ENCODE assay signal across 21 cellular contexts in genomic region chr18:71130351-71130750, GRCh38.
A peak's percentile ranks its signal among the peaks of the same experiment; 100 is the strongest.
DNase-seq lines count a peak whose midpoint lies in the region; ATAC-seq and TF ChIP-seq lines count a peak whose summit lies in the region.
"Had no signal": no experiment of that assay in that cellular context is flagged by ENCODE, and none has a peak within 500 bp of the region (broad histone marks: within the 10 kb centered on the region; RNA-seq: fewer than 3 reads in every experiment).

No MANE protein-coding gene starts in this region.

- no peaks in the 10 kb centered on the region for H4K20me1 ChIP-seq in PC-9 (ENCODE audit: insufficient read depth)
- H4K20me1 ChIP-seq: BLaER1 had no signal

- no peak for TF ChIP-seq CTCF in PC-9 (conservative IDR thresholded peaks at IDR 0.05)

- intact Hi-C loops in PC-9 (cut with micrococcal nuclease; ENCODE audit: unreplicated experiment): no loop called here

- H3K79me2 ChIP-seq in PC-9 (ENCODE audit: low read depth): no peaks in the 10 kb centered on the region

- no peaks in the 10 kb centered on the region for H3K27me3 ChIP-seq in PC-9 (ENCODE audit: insufficient read depth, low read depth)
- H3K27me3 ChIP-seq: BE2C, BLaER1 had no signal

- peak overlapping the region; percentile 62 for H3K4me2 ChIP-seq in PC-9
- H3K4me2 ChIP-seq: BLaER1 had no signal

- H3K27ac ChIP-seq in PC-9: no peak overlapping the region
- H3K27ac ChIP-seq: BLaER1 had no signal

- no peaks in the 10 kb centered on the region for H3K4me1 ChIP-seq in PC-9 (replicated peaks; ENCODE audit: insufficient read depth)
- H3K4me1 ChIP-seq: BE2C, BLaER1 had no signal

- no peaks in the 10 kb centered on the region for H3F3A ChIP-seq in PC-9 (ENCODE audit: insufficient read depth, low read depth)

- CTCF ChIA-PET in PC-9 (lab: Charles Lee): no interaction called here

- BruUV-seq in PC-9 (replicated peaks; lab: Mats Ljungman, UMichigan): no TSS peak

- H2AFZ ChIP-seq in PC-9: peak overlapping the region; percentile 76

- no peaks in the 10 kb centered on the region for H3K36me3 ChIP-seq in PC-9 (ENCODE audit: low read depth)
- H3K36me3 ChIP-seq: BE2C, BLaER1 had no signal

- POLR2A ChIA-PET in PC-9 (lab: Charles Lee; ENCODE audit: unreplicated experiment): no interaction called here

- 0 out of 2 replicates have a peak, but pooled peaks cover 3% of the 10 kb centered on the region for H3K9me2 ChIP-seq in PC-9 (ENCODE audit: insufficient read depth)

- no peaks in the 10 kb centered on the region for H3K9me3 ChIP-seq in PC-9 (ENCODE audit: insufficient read depth, low read depth)
- H3K9me3 ChIP-seq: BE2C, BLaER1 had no signal

- H3K4me3 ChIP-seq in PC-9: peak overlapping the region; percentile 32; the same call in 1 of the 2 replicates
- H3K4me3 ChIP-seq: BLaER1, GM12878 had no signal

- ATAC-seq in HG03280 (IDR thresholded peaks at IDR 0.05; ENCODE audit: unreplicated experiment) (no peak), HG03196 (IDR thresholded peaks at IDR 0.05; ENCODE audit: unreplicated experiment) (no peak)
- ATAC-seq: GM12878 had no signal

- peak; percentile 86 for DNase-seq in DMS53 treated with DMSO at 0.1 percent for 48 hours (lab: John Stamatoyannopoulos, UW; ENCODE audit: unreplicated experiment)
- no peak for DNase-seq in PC-9
- DNase-seq in NCI-H1930 (lab: John Stamatoyannopoulos, UW): no peak
- DNase-seq: 8988T; ACHN; BE2C; C1 segment of cervical spinal cord; CD4-positive, alpha-beta memory T cell; CD4-positive, CD25-positive, alpha-beta regulatory T cell; CD8-positive, alpha-beta memory T cell; COR-L47; DMS 273 treated with DMSO at 0.1 percent for 48 hours; DMS153; DMS79; DND-41; EL; GDM1 had no signal
